8 cellular contexts compared by ENCODE assay signal in genomic region chr11:8604078-8604723, GRCh38.
A peak's percentile ranks its signal among the peaks of the same experiment; 100 is the strongest.
DNase-seq lines count a peak whose midpoint lies in the region; ATAC-seq lines count a peak whose summit lies in the region.

No MANE protein-coding gene starts in this region.

- peak; percentile 88 for ATAC-seq in GM18868 (IDR thresholded peaks at IDR 0.05; ENCODE audit: unreplicated experiment)
- ATAC-seq in HG03103 (IDR thresholded peaks at IDR 0.05; ENCODE audit: low read depth, unreplicated experiment), result peak; percentile 76

- H3K4me1 ChIP-seq in NT2/D1 (ENCODE audit: insufficient read depth, insufficient read length), result no peaks in the 10 kb centered on the region

- H3K36me3 ChIP-seq in NT2/D1 (ENCODE audit: insufficient read depth, insufficient read length, low read length), result no peaks in the 10 kb centered on the region

- H3K27me3 ChIP-seq in NT2/D1 (ENCODE audit: insufficient read depth, insufficient read length), result no peaks in the 10 kb centered on the region

- no peaks in the 10 kb centered on the region for H3K9me3 ChIP-seq in NT2/D1 (ENCODE audit: insufficient read depth, low read length)

- no peak overlapping the region for H3K9ac ChIP-seq in NT2/D1 (ENCODE audit: insufficient read length, low read depth)

- H3K4me3 ChIP-seq in NT2/D1 (ENCODE audit: insufficient read length, low read depth), result no peak overlapping the region

- DNase-seq in CD1c-positive myeloid dendritic cell (ENCODE audit: extremely low spot score) (peak; percentile 50), NT2/D1 (ENCODE audit: low read depth, low spot score) (peak; percentile 42), amniotic epithelial cell (ENCODE audit: low read depth) (peak; percentile 100), islet precursor cell (peak; percentile 78), globus pallidus (ENCODE audit: low spot score) (no peak)
- peak; percentile 13 for DNase-seq in stimulated activated CD8-positive, alpha-beta memory T cell treated with anti-CD3 and anti-CD28 coated beads, Interleukin-15, amount 100 ng/mL, for 24 hours (ENCODE audit: low read depth)
